Comparison of ENCODE assay signal across 29 cellular contexts in genomic region chr2:191660575-191660974, GRCh38.
"Had no signal": no experiment of that assay in that cellular context is flagged by ENCODE, and none has a peak within 500 bp of the region (broad histone marks: within the 10 kb centered on the region; RNA-seq: fewer than 3 reads in every experiment).

No MANE protein-coding gene starts in this region.

- H3K9me3 ChIP-seq: Peyer's patch had no signal

- H3K27me3 ChIP-seq: brain microvascular endothelial cell, cardiac muscle cell, Peyer's patch, SJCRH30 had no signal

- H3K27me3 Mint-ChIP-seq: activated B cell treated with CpG ODN at 0.5 μM for 24 hours; activated CD4-positive, alpha-beta memory T cell treated with anti-CD3 and anti-CD28 coated beads for 36 hours; activated CD4-positive, alpha-beta T cell treated with anti-CD3 and anti-CD28 coated beads, Interleukin-2, amount 10 ng/mL, durations not matched to agents 24 days and 14 days; activated naive CD8-positive, alpha-beta T cell treated with anti-CD3 and anti-CD28 coated beads for 36 hours; activated T-helper 17 cell treated with anti-CD3 and anti-CD28 coated beads, Interleukin-2, amount 50 U/mL, for 72 hours had no signal

- H3K4me3 Mint-ChIP-seq: activated B cell treated with CpG ODN at 0.5 μM for 24 hours; activated CD4-positive, alpha-beta memory T cell treated with anti-CD3 and anti-CD28 coated beads for 36 hours; activated CD4-positive, alpha-beta T cell treated with anti-CD3 and anti-CD28 coated beads, Interleukin-2, amount 10 ng/mL, durations not matched to agents 24 days and 14 days; activated naive CD4-positive, alpha-beta T cell treated with anti-CD3 and anti-CD28 coated beads for 36 hours; activated naive CD8-positive, alpha-beta T cell treated with anti-CD3 and anti-CD28 coated beads for 36 hours; activated T-helper 17 cell treated with anti-CD3 and anti-CD28 coated beads, Interleukin-2, amount 50 U/mL, for 72 hours had no signal

- DNase-seq: activated B cell treated with CpG ODN at 0.5 μM for 24 hours; activated CD4-positive, alpha-beta memory T cell treated with anti-CD3 and anti-CD28 coated beads for 36 hours; activated CD4-positive, alpha-beta T cell treated with anti-CD3 and anti-CD28 coated beads for 1 hour; activated CD4-positive, alpha-beta T cell treated with anti-CD3 and anti-CD28 coated beads, Interleukin-2, amount 10 ng/mL, durations not matched to agents 24 days and 14 days; activated CD8-positive, alpha-beta memory T cell treated with anti-CD3 and anti-CD28 coated beads for 24 hours; activated gamma-delta T cell; activated naive CD4-positive, alpha-beta T cell treated with anti-CD3 and anti-CD28 coated beads for 36 hours; activated naive CD8-positive, alpha-beta T cell treated with anti-CD3 and anti-CD28 coated beads for 36 hours; activated T-cell treated with anti-CD3 and anti-CD28 coated beads, Interleukin-2, amount 50 U/mL, for 48 hours; brain microvascular endothelial cell; Kasumi-1; NCI-H1105 treated with DMSO at 0.1 percent for 48 hours; NCI-H1436 treated with DMSO at 0.1 percent for 48 hours; NCI-H187; NCI-H2107; NCI-H2171 treated with DMSO at 0.1 percent for 48 hours; NCI-H226; NCI-H526; NCI-H774; NK-92 treated with Interleukin-12 subunit alpha and Interleukin-12 subunit beta, amount 100 ng/mL, for 24 hours; Peyer's patch; Right ventricle myocardium superior; SJCRH30; T-helper 2 cell; T1000 had no signal

- H3K36me3 ChIP-seq: brain microvascular endothelial cell, cardiac muscle cell, Peyer's patch, SJCRH30 had no signal

- H3K9me3 Mint-ChIP-seq: activated B cell treated with CpG ODN at 0.5 μM for 24 hours had no signal

- H3K36me3 Mint-ChIP-seq: activated CD4-positive, alpha-beta memory T cell treated with anti-CD3 and anti-CD28 coated beads for 36 hours had no signal

- H3K27ac Mint-ChIP-seq: activated B cell treated with CpG ODN at 0.5 μM for 24 hours; activated CD4-positive, alpha-beta memory T cell treated with anti-CD3 and anti-CD28 coated beads for 36 hours; activated CD4-positive, alpha-beta T cell treated with anti-CD3 and anti-CD28 coated beads, Interleukin-2, amount 10 ng/mL, durations not matched to agents 24 days and 14 days; activated naive CD4-positive, alpha-beta T cell treated with anti-CD3 and anti-CD28 coated beads for 36 hours; activated naive CD8-positive, alpha-beta T cell treated with anti-CD3 and anti-CD28 coated beads for 36 hours; activated T-helper 17 cell treated with anti-CD3 and anti-CD28 coated beads, Interleukin-2, amount 50 U/mL, for 72 hours had no signal

- H3K4me1 Mint-ChIP-seq: activated B cell treated with CpG ODN at 0.5 μM for 24 hours had no signal

- ATAC-seq: activated T-helper 17 cell treated with anti-CD3 and anti-CD28 coated beads, Interleukin-2, amount 50 U/mL, for 72 hours; K562 had no signal

- H3K4me3 ChIP-seq: cardiac muscle cell, K562, Peyer's patch, SJCRH30 had no signal

- H3K27ac ChIP-seq: brain microvascular endothelial cell, cardiac muscle cell, Peyer's patch, RWPE1, SJCRH30 had no signal

- H3K4me1 ChIP-seq: Peyer's patch, SJCRH30 had no signal
